ENCODE assay signal across 8 cellular contexts in the genomic region with DNA sequence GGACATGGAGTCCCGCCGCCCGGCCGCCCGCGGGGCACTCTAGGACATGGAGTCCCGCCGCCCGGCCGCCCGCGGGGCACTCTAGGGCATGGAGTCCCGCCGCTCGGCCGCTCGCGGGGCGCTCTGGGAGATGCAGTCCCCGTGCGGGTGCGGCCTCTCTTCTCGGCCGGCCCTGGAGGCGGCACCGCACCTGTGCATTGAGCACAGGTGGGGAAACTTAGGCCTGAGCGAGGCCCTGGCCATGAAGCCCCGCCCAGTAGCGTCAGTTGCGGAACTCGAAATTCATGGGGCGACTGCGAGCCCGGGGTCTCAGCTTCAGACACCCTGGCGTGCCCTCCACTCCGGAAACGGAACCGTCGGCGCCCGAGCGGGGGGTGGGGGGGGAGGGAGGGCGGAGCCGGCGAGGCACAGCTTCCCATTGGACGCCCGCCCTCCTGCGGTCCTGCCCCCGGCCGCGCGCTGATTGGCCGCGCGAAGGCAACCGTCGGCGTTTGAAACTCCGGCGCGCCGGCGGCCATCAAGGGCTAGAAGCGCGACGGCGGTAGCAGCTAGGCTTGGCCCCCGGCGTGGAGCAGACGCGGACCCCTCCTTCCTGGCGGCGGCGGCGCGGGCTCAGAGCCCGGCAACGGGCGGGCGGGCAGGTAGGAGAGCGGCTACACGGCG. TPM values are rescaled to one million over a fixed set of nuclear protein-coding genes. Genes with fewer than 3 reads are reported as not detected.
DNase-seq lines count a peak whose midpoint lies in the region; ATAC-seq and TF ChIP-seq lines count a peak whose summit lies in the region.

A gene (plus strand): TSS at position 519 of the 663 bp plus-strand sequence. CDS start 1,901 bp downstream, outside the sequence.
A gene with protein sequence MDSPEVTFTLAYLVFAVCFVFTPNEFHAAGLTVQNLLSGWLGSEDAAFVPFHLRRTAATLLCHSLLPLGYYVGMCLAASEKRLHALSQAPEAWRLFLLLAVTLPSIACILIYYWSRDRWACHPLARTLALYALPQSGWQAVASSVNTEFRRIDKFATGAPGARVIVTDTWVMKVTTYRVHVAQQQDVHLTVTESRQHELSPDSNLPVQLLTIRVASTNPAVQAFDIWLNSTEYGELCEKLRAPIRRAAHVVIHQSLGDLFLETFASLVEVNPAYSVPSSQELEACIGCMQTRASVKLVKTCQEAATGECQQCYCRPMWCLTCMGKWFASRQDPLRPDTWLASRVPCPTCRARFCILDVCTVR (minus strand): TSS at position 321 of the 663 bp plus-strand sequence. CDS start 486 bp downstream, outside the sequence.

- H3K4me1 Mint-ChIP-seq in GM23338 = peaks cover 16% of the 10 kb centered on the region

- H3K27me3 ChIP-seq in GM23338 (ENCODE audit: insufficient read depth) = no peaks in the 10 kb centered on the region
- no peaks in the 10 kb centered on the region for H3K27me3 ChIP-seq in esophagus squamous epithelium

- H4K20me1 ChIP-seq in GM23338 (replicated peaks; ENCODE audit: insufficient read depth) = peaks cover 22% of the 10 kb centered on the region

- peak within 1 kb of the TSS; percentile 95 for H3K4me3 ChIP-seq in GM23338
- H3K4me3 ChIP-seq in esophagus squamous epithelium = peak within 1 kb of the TSS; percentile 77 to 89 (median 86)

- DNase-seq in Daoy (ENCODE audit: low read depth) (peak; percentile 95), GM23338 (ENCODE audit: low spot score) (peak; percentile 98), Kasumi-1 (lab: John Stamatoyannopoulos, UW) (peak; percentile 88 to 89), RKO (ENCODE audit: low spot score) (peak; percentile 92), activated T-helper 1 cell treated with Interleukin-2 at 50 U/mL for 16 hours (ENCODE audit: low read depth) (peak; percentile 92), esophagus squamous epithelium (lab: John Stamatoyannopoulos, UW) (peak; percentile 76), myocyte (ENCODE audit: low read depth) (peak; percentile 97)
- DNase-seq in stimulated activated CD8-positive, alpha-beta memory T cell treated with anti-CD3 and anti-CD28 coated beads, Interleukin-7, amount 100 ng/mL, for 48 hours (ENCODE audit: extremely low read depth in 1 of 2, low read depth in 1 of 2) = peak; percentile 86 to 93

- 0% methylated on average over 8 to 21 of the region's 83 CpGs for WGBS in esophagus squamous epithelium, 2 donors

- peak within 1 kb of the TSS; percentile 59; the same call in 1 of the 2 replicates for H3K27ac ChIP-seq in GM23338 (ENCODE audit: low read depth)
- peak within 1 kb of the TSS; percentile 93 to 99 (median 94) for H3K27ac ChIP-seq in esophagus squamous epithelium

- peaks cover 42% of the 10 kb centered on the region for H3K79me2 ChIP-seq in GM23338 (replicated peaks; ENCODE audit: insufficient read depth)

- peak within 1 kb of the TSS; percentile 94 for H3K27ac Mint-ChIP-seq in GM23338

- peak within 1 kb of the TSS; percentile 95 for H3K4me2 ChIP-seq in GM23338

- TF ChIP-seq POLR2A in esophagus squamous epithelium (IDR thresholded peaks at IDR 0.05) = peak in 3 of 4 donors; percentile 42 to 67 (median 63)

- intact Hi-C loops in esophagus squamous epithelium (cut with DNase I) = no loop called here

- H3K9me3 Mint-ChIP-seq in GM23338 = no peaks in the 10 kb centered on the region; the same call in 2 of the 3 replicates

- no peaks in the 10 kb centered on the region for H3K9me2 ChIP-seq in GM23338 (ENCODE audit: insufficient read depth)

- no peak for TF ChIP-seq CTCF in GM23338 (conservative IDR thresholded peaks at IDR 0.05; ENCODE audit: low read depth in 2 of 2)
- peak in 1 of 6 experiments; percentile 11 for TF ChIP-seq CTCF in esophagus squamous epithelium (IDR thresholded peaks at IDR 0.05)

- 0 out of 2 replicates have a peak within 1 kb of the TSS, but pooled peaks have one; percentile 78 for H2AFZ ChIP-seq in GM23338

- H3K36me3 Mint-ChIP-seq in GM23338 (ENCODE audit: low read depth) = peaks cover 42% of the 10 kb centered on the region

- H3K9me3 ChIP-seq in esophagus squamous epithelium = no peaks in the 10 kb centered on the region

- H3K4me3 Mint-ChIP-seq in GM23338 = peak within 1 kb of the TSS; percentile 97

- H3K4me1 ChIP-seq in GM23338 (ENCODE audit: insufficient read depth) = peaks cover 12% of the 10 kb centered on the region; the same call in 1 of the 2 replicates
- H3K4me1 ChIP-seq in esophagus squamous epithelium = peaks cover 49 to 68% (median 49%) of the 10 kb centered on the region in 3 donors

- H3K36me3 ChIP-seq in GM23338 (ENCODE audit: insufficient read depth) (peaks cover 19% of the 10 kb centered on the region), esophagus squamous epithelium (peaks cover 8 to 30% (median 9%) of the 10 kb centered on the region in 3 donors)

- peak; percentile 88 for ATAC-seq in GM23338

- peaks cover 18% of the 10 kb centered on the region for H3F3A ChIP-seq in GM23338 (replicated peaks; ENCODE audit: low read depth)

- peaks cover 14% of the 10 kb centered on the region for H3K27me3 Mint-ChIP-seq in GM23338 (ENCODE audit: insufficient read depth, low read depth, poor library complexity)

TF ChIP-seq in GM23338, 12 proteins besides CTCF, POLR2A, EP300 and RAD21:
- TF ChIP-seq, protein P1, sequence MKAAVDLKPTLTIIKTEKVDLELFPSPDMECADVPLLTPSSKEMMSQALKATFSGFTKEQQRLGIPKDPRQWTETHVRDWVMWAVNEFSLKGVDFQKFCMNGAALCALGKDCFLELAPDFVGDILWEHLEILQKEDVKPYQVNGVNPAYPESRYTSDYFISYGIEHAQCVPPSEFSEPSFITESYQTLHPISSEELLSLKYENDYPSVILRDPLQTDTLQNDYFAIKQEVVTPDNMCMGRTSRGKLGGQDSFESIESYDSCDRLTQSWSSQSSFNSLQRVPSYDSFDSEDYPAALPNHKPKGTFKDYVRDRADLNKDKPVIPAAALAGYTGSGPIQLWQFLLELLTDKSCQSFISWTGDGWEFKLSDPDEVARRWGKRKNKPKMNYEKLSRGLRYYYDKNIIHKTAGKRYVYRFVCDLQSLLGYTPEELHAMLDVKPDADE (IDR thresholded peaks at IDR 0.05) = peak; percentile 87
- TF ChIP-seq, protein P2, sequence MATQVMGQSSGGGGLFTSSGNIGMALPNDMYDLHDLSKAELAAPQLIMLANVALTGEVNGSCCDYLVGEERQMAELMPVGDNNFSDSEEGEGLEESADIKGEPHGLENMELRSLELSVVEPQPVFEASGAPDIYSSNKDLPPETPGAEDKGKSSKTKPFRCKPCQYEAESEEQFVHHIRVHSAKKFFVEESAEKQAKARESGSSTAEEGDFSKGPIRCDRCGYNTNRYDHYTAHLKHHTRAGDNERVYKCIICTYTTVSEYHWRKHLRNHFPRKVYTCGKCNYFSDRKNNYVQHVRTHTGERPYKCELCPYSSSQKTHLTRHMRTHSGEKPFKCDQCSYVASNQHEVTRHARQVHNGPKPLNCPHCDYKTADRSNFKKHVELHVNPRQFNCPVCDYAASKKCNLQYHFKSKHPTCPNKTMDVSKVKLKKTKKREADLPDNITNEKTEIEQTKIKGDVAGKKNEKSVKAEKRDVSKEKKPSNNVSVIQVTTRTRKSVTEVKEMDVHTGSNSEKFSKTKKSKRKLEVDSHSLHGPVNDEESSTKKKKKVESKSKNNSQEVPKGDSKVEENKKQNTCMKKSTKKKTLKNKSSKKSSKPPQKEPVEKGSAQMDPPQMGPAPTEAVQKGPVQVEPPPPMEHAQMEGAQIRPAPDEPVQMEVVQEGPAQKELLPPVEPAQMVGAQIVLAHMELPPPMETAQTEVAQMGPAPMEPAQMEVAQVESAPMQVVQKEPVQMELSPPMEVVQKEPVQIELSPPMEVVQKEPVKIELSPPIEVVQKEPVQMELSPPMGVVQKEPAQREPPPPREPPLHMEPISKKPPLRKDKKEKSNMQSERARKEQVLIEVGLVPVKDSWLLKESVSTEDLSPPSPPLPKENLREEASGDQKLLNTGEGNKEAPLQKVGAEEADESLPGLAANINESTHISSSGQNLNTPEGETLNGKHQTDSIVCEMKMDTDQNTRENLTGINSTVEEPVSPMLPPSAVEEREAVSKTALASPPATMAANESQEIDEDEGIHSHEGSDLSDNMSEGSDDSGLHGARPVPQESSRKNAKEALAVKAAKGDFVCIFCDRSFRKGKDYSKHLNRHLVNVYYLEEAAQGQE (IDR thresholded peaks at IDR 0.05; ENCODE audit: unreplicated experiment) = no peak
- peak; percentile 85 for TF ChIP-seq CREB1 (CRISPR knock-in tag; IDR thresholded peaks at IDR 0.05; ENCODE audit: low read depth)
- TF ChIP-seq POLR2AphosphoS5 (IDR thresholded peaks at IDR 0.05; ENCODE audit: low read depth) = peak; percentile 80
- TF ChIP-seq JUNB (IDR thresholded peaks at IDR 0.05; ENCODE audit: unreplicated experiment) = no peak

RNA-seq across cellular contexts. Expression of the first gene that starts in this region (rescaled TPM):
- total RNA-seq in Daoy (2014; rRNA removed; shearing (Covaris generic)) = 24.5 and 34.9 TPM in 2 replicates
- total RNA-seq in GM23338 (2014; rRNA removed; shearing (Covaris generic)) = 120 and 136 TPM in 2 replicates
- polyA plus RNA-seq in GM23338 (2016; fragmentation: Nextera tagmentation; extraction: Ambion mirVana) = 120 and 129 TPM in 2 replicates
- total RNA-seq in esophagus squamous epithelium (10 to 100 TPM; 14.9 to 41.3 (median 19.6) TPM), myocyte (1.2 and 3.9 TPM in 2 replicates)
- 4.0 TPM for polyA plus RNA-seq in myocyte (2012)

RNA-seq across cellular contexts. Expression of the second gene that starts in this region (rescaled TPM):
- total RNA-seq in Daoy (2014; rRNA removed; shearing (Covaris generic)) = 19.9 and 20.6 TPM in 2 replicates
- 45.1 and 64.4 TPM in 2 replicates for total RNA-seq in GM23338 (2014; rRNA removed; shearing (Covaris generic))
- 16.2 and 16.4 TPM in 2 replicates for polyA plus RNA-seq in GM23338 (2016; fragmentation: Nextera tagmentation; extraction: Ambion mirVana)
- total RNA-seq in esophagus squamous epithelium (10 to 100 TPM; 30.4 to 47.5 (median 38.3) TPM), myocyte (91.1 and 121 TPM in 2 replicates)
- 55.1 TPM for polyA plus RNA-seq in myocyte (2012)

Comparison
In these comparisons a context has a peak if more than half of its experiments do, and no peak if none do; other contexts are left out.
1. Peak in every context shown above with its lines: DNase-seq, ATAC-seq, H3K4me3 ChIP-seq and H3K27ac ChIP-seq.